1 cellular context compared by ENCODE assay signal in genomic region chr14:23614395-23614828, GRCh38.
TF ChIP-seq lines count a peak whose summit lies in the region.

No MANE protein-coding gene starts in this region.

TF ChIP-seq in HepG2, 621 proteins besides CTCF, POLR2A, EP300 and RAD21 (continued from another document and continues in another):
- TF ChIP-seq ZBTB46 (CRISPR knock-in tag; IDR thresholded peaks at IDR 0.05; ENCODE audit: borderline replicate concordance) (0 out of 2 replicates have a peak, but pooled peaks have one; percentile 18), SIX1 (CRISPR knock-in tag; IDR thresholded peaks at IDR 0.05; ENCODE audit: borderline replicate concordance) (no peak), PITX1 (CRISPR knock-in tag; IDR thresholded peaks at IDR 0.05) (0 out of 2 replicates have a peak, but pooled peaks have one; percentile 3), KLF6 (CRISPR knock-in tag; IDR thresholded peaks at IDR 0.05) (no peak), SRSF9 (IDR thresholded peaks at IDR 0.05; ENCODE audit: borderline replicate concordance, insufficient read depth, low read depth, low read length, poor library complexity, severe bottlenecking) (no peak), MTA1 (CRISPR knock-in tag; IDR thresholded peaks at IDR 0.05; ENCODE audit: borderline replicate concordance) (peak; percentile 53; the same call in 1 of the 2 replicates), ZNF605 (CRISPR knock-in tag; IDR thresholded peaks at IDR 0.05) (0 out of 2 replicates have a peak, but pooled peaks have one; percentile 41), RBM39 (IDR thresholded peaks at IDR 0.05; ENCODE audit: low read depth, low read length, poor library complexity, severe bottlenecking) (no peak), ZNF543 (CRISPR knock-in tag; IDR thresholded peaks at IDR 0.05) (no peak), SNAPC5 (CRISPR knock-in tag; IDR thresholded peaks at IDR 0.05; ENCODE audit: borderline replicate concordance) (no peak), HNRNPLL (IDR thresholded peaks at IDR 0.05; ENCODE audit: low read depth, low read length, poor library complexity, severe bottlenecking) (no peak), ZHX2 (IDR thresholded peaks at IDR 0.05; ENCODE audit: low read depth) (no peak), ZHX2 (CRISPR knock-in tag; IDR thresholded peaks at IDR 0.05; ENCODE audit: borderline replicate concordance) (no peak), HNF4G (IDR thresholded peaks at IDR 0.05; ENCODE audit: borderline replicate concordance, low read depth, low read length) (no peak), HNF4G (CRISPR knock-in tag; IDR thresholded peaks at IDR 0.05; ENCODE audit: borderline replicate concordance, low read depth) (peak; percentile 55; the same call in 1 of the 2 replicates), TEAD3 (CRISPR knock-in tag; optimal IDR thresholded peaks at IDR 0.05; ENCODE audit: borderline replicate concordance) (peak; percentile 1), ZNF619 (CRISPR knock-in tag; IDR thresholded peaks at IDR 0.05) (no peak; the same call in 1 of the 2 replicates), ATAD3A (CRISPR knock-in tag; IDR thresholded peaks at IDR 0.05) (peak; percentile 61; the same call in 1 of the 2 replicates), LRRFIP1 (CRISPR knock-in tag; conservative IDR thresholded peaks at IDR 0.05) (no peak), ZSCAN25 (CRISPR knock-in tag; IDR thresholded peaks at IDR 0.05) (0 out of 2 replicates have a peak, but pooled peaks have one; percentile 13), GMEB2 (CRISPR knock-in tag; IDR thresholded peaks at IDR 0.05; ENCODE audit: low read depth) (no peak), ZIK1 (CRISPR knock-in tag; IDR thresholded peaks at IDR 0.05; ENCODE audit: borderline replicate concordance, low read depth) (no peak), ZNF296 (CRISPR knock-in tag; conservative IDR thresholded peaks at IDR 0.05) (peak; percentile 68; the same call in 1 of the 2 replicates), HNF1B (CRISPR knock-in tag; IDR thresholded peaks at IDR 0.05) (peak; percentile 71), ZNF414 (CRISPR knock-in tag; IDR thresholded peaks at IDR 0.05) (no peak), ISL2 (CRISPR knock-in tag; IDR thresholded peaks at IDR 0.05) (no peak), AKNA (CRISPR knock-in tag; IDR thresholded peaks at IDR 0.05; ENCODE audit: borderline replicate concordance) (no peak), ZNF781 (CRISPR knock-in tag; IDR thresholded peaks at IDR 0.05; ENCODE audit: borderline replicate concordance, not compliant biosample characterization) (peak; percentile 5), E2F2 (CRISPR knock-in tag; IDR thresholded peaks at IDR 0.05; ENCODE audit: borderline replicate concordance) (no peak; the same call in 1 of the 2 replicates), POGZ (CRISPR knock-in tag; IDR thresholded peaks at IDR 0.05) (no peak), ZNF784 (CRISPR knock-in tag; IDR thresholded peaks at IDR 0.05; ENCODE audit: borderline replicate concordance) (no peak), ZNF782 (CRISPR knock-in tag; IDR thresholded peaks at IDR 0.05; ENCODE audit: borderline replicate concordance) (peak; percentile 76; the same call in 1 of the 2 replicates), SOX5 (CRISPR knock-in tag; IDR thresholded peaks at IDR 0.05; ENCODE audit: borderline replicate concordance) (no peak), HMG20B (CRISPR knock-in tag; conservative IDR thresholded peaks at IDR 0.05) (no peak), GATAD1 (CRISPR knock-in tag; IDR thresholded peaks at IDR 0.05) (no peak), ZNF451 (CRISPR knock-in tag; IDR thresholded peaks at IDR 0.05) (no peak; the same call in 1 of the 2 replicates), HOXA3 (CRISPR knock-in tag; IDR thresholded peaks at IDR 0.05) (no peak)
